ENCODE assay signal across 16 cellular contexts in genomic region chr12:113088971-113089756, GRCh38. TPM values are rescaled to one million over a fixed set of nuclear protein-coding genes. Genes with fewer than 3 reads are reported as not detected.
DNase-seq lines count a peak whose midpoint lies in the region; FAIRE-seq and TF ChIP-seq lines count a peak whose summit lies in the region.
"Had no signal": no experiment of that assay in that cellular context is flagged by ENCODE, and none has a peak within 500 bp of the region (broad histone marks: within the 10 kb centered on the region; RNA-seq: fewer than 3 reads in every experiment).

No MANE protein-coding gene starts in this region.

- peak; percentile 51 for DNase-seq in GM12891 (ENCODE audit: insufficient read length, low spot score)
- peak; percentile 32 to 43 for DNase-seq in activated CD4-positive, alpha-beta T cell treated with anti-CD3 and anti-CD28 coated beads for 24 hours (ENCODE audit: low read depth in 2 of 2)
- peak; percentile 52 for DNase-seq in activated naive CD4-positive, alpha-beta T cell treated with anti-CD3 and anti-CD28 coated beads, Interleukin-2, amount 50 U/mL, for 16 hours
- DNase-seq in stimulated activated CD4-positive, alpha-beta T cell treated with anti-CD3 and anti-CD28 coated beads, Interleukin-4, amount 100 ng/mL, for 24 hours: peak; percentile 69
- no peak for DNase-seq in sigmoid colon
- no peak for DNase-seq in PC-9
- no peak for DNase-seq in germinal center (ENCODE audit: low spot score)
- no peak for DNase-seq in uterus
- DNase-seq: IMR-90, NCI-H526, nephron progenitor cell, stomach had no signal

- no peaks in the 10 kb centered on the region for H3K9me2 ChIP-seq in PC-9 (ENCODE audit: insufficient read depth)

- peak; percentile 80 for FAIRE-seq in GM12891 (lab: Jason Lieb, UNC)
- FAIRE-seq: TTC549 had no signal

- CTCF ChIA-PET in PC-9 (lab: Charles Lee): no interaction called here

- no peaks in the 10 kb centered on the region for H4K20me1 ChIP-seq in PC-9 (ENCODE audit: insufficient read depth)

- TF ChIP-seq EP300 in sigmoid colon (IDR thresholded peaks at IDR 0.05): no peak

- no peaks in the 10 kb centered on the region for H3K79me2 ChIP-seq in PC-9 (ENCODE audit: low read depth)

- H3K27ac ChIP-seq in sigmoid colon (no peak overlapping the region), PC-9 (no peak overlapping the region), uterus (no peak overlapping the region)
- H3K27ac ChIP-seq: stomach had no signal

- TF ChIP-seq POLR2A in GM12891 (IDR thresholded peaks at IDR 0.05; ENCODE audit: low read depth, low read length): 0 out of 2 replicates have a peak, but pooled peaks have one; percentile 40
- TF ChIP-seq POLR2A in sigmoid colon (IDR thresholded peaks at IDR 0.05): no peak
- TF ChIP-seq POLR2A in uterus (IDR thresholded peaks at IDR 0.05): no peak

- H3F3A ChIP-seq in PC-9 (ENCODE audit: insufficient read depth, low read depth): no peaks in the 10 kb centered on the region; the same call in 1 of the 2 replicates

- no peak overlapping the region for H2AFZ ChIP-seq in PC-9

- WGBS in sigmoid colon, 2 donors: 60 to 79% methylated on average over 13 of the region's 13 CpGs

- intact Hi-C loops in sigmoid colon (cut with DNase I): no loop called here
- intact Hi-C loops in PC-9 (cut with micrococcal nuclease; ENCODE audit: unreplicated experiment): no loop called here
- intact Hi-C loops in uterus (cut with DNase I; ENCODE audit: low total_unique reads): no loop called here

- H3K4me1 ChIP-seq in sigmoid colon: peaks cover 0 to 9% (median 2%) of the 10 kb centered on the region in 4 donors
- H3K4me1 ChIP-seq in PC-9 (replicated peaks; ENCODE audit: insufficient read depth): no peaks in the 10 kb centered on the region
- H3K4me1 ChIP-seq in uterus: no peaks in the 10 kb centered on the region
- H3K4me1 ChIP-seq: HAP-1 had no signal

- no peak overlapping the region for H3K4me2 ChIP-seq in PC-9

- peaks cover 6 to 81% (median 33%) of the 10 kb centered on the region in 3 donors for H3K27me3 ChIP-seq in sigmoid colon
- peaks cover 12% of the 10 kb centered on the region; the same call in 1 of the 2 replicates for H3K27me3 ChIP-seq in PC-9 (ENCODE audit: insufficient read depth, low read depth)
- no peaks in the 10 kb centered on the region for H3K27me3 ChIP-seq in uterus

- no peak overlapping the region for H3K4me3 ChIP-seq in sigmoid colon
- no peak overlapping the region for H3K4me3 ChIP-seq in PC-9
- no peak overlapping the region for H3K4me3 ChIP-seq in uterus
- H3K4me3 ChIP-seq: HAP-1, stomach had no signal

- TF ChIP-seq CTCF in sigmoid colon (IDR thresholded peaks at IDR 0.05): no peak
- TF ChIP-seq CTCF in PC-9 (conservative IDR thresholded peaks at IDR 0.05): no peak
- no peak for TF ChIP-seq CTCF in uterus (IDR thresholded peaks at IDR 0.05)

- no peaks in the 10 kb centered on the region for H3K36me3 ChIP-seq in sigmoid colon
- no peaks in the 10 kb centered on the region for H3K36me3 ChIP-seq in PC-9 (ENCODE audit: low read depth)
- H3K36me3 ChIP-seq in uterus: no peaks in the 10 kb centered on the region
- H3K36me3 ChIP-seq: HAP-1, stomach had no signal

- POLR2A ChIA-PET in PC-9 (lab: Charles Lee; ENCODE audit: unreplicated experiment): interaction anchor here (0.5 kb wide), 1 partner anchor 95 kb away, joined by 3 read pairs; no protein-coding TSS in a partner anchor

- BruUV-seq in PC-9 (replicated peaks; lab: Mats Ljungman, UMichigan): no TSS peak

- H3K9me3 ChIP-seq in sigmoid colon (no peaks in the 10 kb centered on the region), PC-9 (ENCODE audit: insufficient read depth, low read depth) (no peaks in the 10 kb centered on the region), uterus (no peaks in the 10 kb centered on the region)
- H3K9me3 ChIP-seq: HAP-1, stomach had no signal

TF ChIP-seq in GM12891, 5 proteins besides CTCF, POLR2A, EP300 and RAD21:
- peak; percentile 42; the same call in 1 of the 2 replicates for TF ChIP-seq POU2F2 (IDR thresholded peaks at IDR 0.05; ENCODE audit: low read depth, low read length)
- TF ChIP-seq SPI1 (IDR thresholded peaks at IDR 0.05; ENCODE audit: low read depth, low read length): no peak

RNA-seq across cellular contexts. Expression of gene DTX1, which starts 32.6 kb away (rescaled TPM):
- 25.4 TPM for polyA plus RNA-seq in GM12891 (2012; ENCODE audit: low read depth, missing spikeins)
- total RNA-seq in sigmoid colon (1 to 10 TPM; 2.8 to 8.0 (median 3.4) TPM), PC-9 (2021) (0.13 and 0.25 TPM in 2 replicates), uterus (1 to 10 TPM; 2.4 to 8.6 (median 3.1) TPM)
- polyA plus RNA-seq in sigmoid colon: 10 to 100 TPM in 1 of 3 donors, 1 to 10 TPM in 2; 1.2 to 15.8 (median 3.0) TPM
- total RNA-seq: IMR-90 had no signal
- polyA plus RNA-seq: BJ, IMR-90 had no signal

RNA-seq across cellular contexts. Expression of gene RASAL1, which starts 46.4 kb away (rescaled TPM):
- 0.73 TPM for polyA plus RNA-seq in GM12891 (2012; ENCODE audit: low read depth, missing spikeins)
- total RNA-seq in sigmoid colon (under 1 TPM in 2 of 4 donors, not detected in 2; under 0.01 to 0.28 TPM), PC-9 (2021) (14.9 and 23.6 TPM in 2 replicates), uterus (1 to 10 TPM in 1 of 4 donors, not detected in 3; 6.8 TPM)
- polyA plus RNA-seq in sigmoid colon: 10 to 100 TPM in 1 of 3 donors, 1 to 10 TPM in 2; 3.0 to 10.5 (median 5.1) TPM
- total RNA-seq: dermis microvascular lymphatic vessel endothelial cell, IMR-90 had no signal
- polyA plus RNA-seq: BJ, IMR-90 had no signal

Comparison
In these comparisons a context has a peak if more than half of its experiments do, and no peak if none do; other contexts are left out.
1. DNase-seq: peak in GM12891 (single experiment), activated CD4-positive, alpha-beta T cell treated with anti-CD3 and anti-CD28 coated beads for 24 hours (2 of 2), activated naive CD4-positive, alpha-beta T cell treated with anti-CD3 and anti-CD28 coated beads, Interleukin-2, amount 50 U/mL, for 16 hours (single experiment) and stimulated activated CD4-positive, alpha-beta T cell treated with anti-CD3 and anti-CD28 coated beads, Interleukin-4, amount 100 ng/mL, for 24 hours (single experiment); none in sigmoid colon (single experiment), PC-9 (0 of 2), germinal center (single experiment) and uterus (0 of 2).